In the genomic region with DNA sequence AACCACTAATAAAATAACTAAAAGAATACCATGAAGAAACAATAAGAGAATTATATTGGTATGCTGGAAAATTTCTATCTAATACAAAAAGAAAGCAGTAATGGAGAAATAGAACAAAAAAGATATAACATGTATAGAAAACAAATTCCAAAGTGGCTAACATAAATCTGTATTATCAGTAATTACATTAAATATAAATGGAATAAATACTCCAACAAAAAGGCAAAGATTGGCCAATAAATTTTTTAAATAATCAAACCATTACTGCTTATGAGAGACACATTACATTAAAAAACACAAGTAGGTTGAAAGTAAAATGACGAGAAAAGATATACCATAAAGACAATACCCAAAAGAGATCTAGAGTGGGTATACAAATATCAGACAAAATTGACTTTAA, we compare ENCODE assay signal across 30 cellular contexts.
"Had no signal": no experiment of that assay in that cellular context is flagged by ENCODE, and none has a peak within 500 bp of the region (broad histone marks: within the 10 kb centered on the region; RNA-seq: fewer than 3 reads in every experiment).

No MANE protein-coding gene starts in this region.

- H3K27me3 ChIP-seq: brain microvascular endothelial cell, dorsolateral prefrontal cortex, esophagus muscularis mucosa, gastroesophageal sphincter had no signal

- H3K4me1 ChIP-seq: esophagus muscularis mucosa, foreskin keratinocyte, gastroesophageal sphincter had no signal

- H3K4me3 ChIP-seq: coronary artery, dorsolateral prefrontal cortex, esophagus muscularis mucosa, gastroesophageal sphincter had no signal

- H3K27ac ChIP-seq: brain microvascular endothelial cell, coronary artery, dorsolateral prefrontal cortex, esophagus muscularis mucosa, foreskin keratinocyte, gastroesophageal sphincter, WERI-Rb-1 had no signal

- ATAC-seq: activated CD4-positive, CD25-positive, alpha-beta regulatory T cell treated with anti-CD3 and anti-CD28 coated beads, Interleukin-2, amount 50 U/mL, for 24 hours; activated CD8-positive, alpha-beta T cell treated with anti-CD3 and anti-CD28 coated beads for 36 hours; activated T-cell treated with anti-CD3 and anti-CD28 coated beads, Interleukin-2, amount 50 U/mL, for 4 hours; activated T-helper 17 cell treated with anti-CD3 and anti-CD28 coated beads, Interleukin-2, amount 50 U/mL, for 72 hours; foreskin keratinocyte; gastroesophageal sphincter; T-helper 17 cell had no signal

- FAIRE-seq: astrocyte, bronchial epithelial cell had no signal

- H3K36me3 ChIP-seq: brain microvascular endothelial cell, esophagus muscularis mucosa, gastroesophageal sphincter, WERI-Rb-1 had no signal

- DNase-seq: activated B cell treated with CpG ODN at 0.5 μM for 24 hours; activated CD4-positive, alpha-beta T cell treated with anti-CD3 and anti-CD28 coated beads for 48 hours; activated CD4-positive, alpha-beta T cell treated with anti-CD3 and anti-CD28 coated beads, Interleukin-2, amount 50 U/mL, for 1 hour; activated CD4-positive, alpha-beta T cell treated with anti-CD3 and anti-CD28 coated beads, Interleukin-2, amount 50 U/mL, for 48 hours; activated CD8-positive, alpha-beta memory T cell treated with anti-CD3 and anti-CD28 coated beads for 24 hours; activated CD8-positive, alpha-beta T cell treated with anti-CD3 and anti-CD28 coated beads for 36 hours; activated effector memory CD4-positive, alpha-beta T cell treated with Interleukin-2 at 50 U/mL for 16 hours; activated gamma-delta T cell treated with Interleukin-2 at 50 U/mL for 16 hours; activated naive CD4-positive, alpha-beta T cell treated with anti-CD3 and anti-CD28 coated beads, Interleukin-2, amount 50 U/mL, for 16 hours; activated naive CD4-positive, alpha-beta T cell treated with Interleukin-2 at 50 U/mL for 16 hours; activated T-cell treated with anti-CD3 and anti-CD28 coated beads, Interleukin-2, amount 50 U/mL, for 4 hours; amniotic stem cell; anterior cingulate cortex; brain microvascular endothelial cell; dorsolateral prefrontal cortex; effector memory CD4-positive, alpha-beta T cell; endodermal cell; erythroblast; foreskin keratinocyte; head of caudate nucleus; T-helper 17 cell; T1000; WERI-Rb-1 had no signal
